1 cellular context compared by ENCODE assay signal in genomic region chr5:169161022-169161680, GRCh38.
TF ChIP-seq lines count a peak whose summit lies in the region.

No MANE protein-coding gene starts in this region.

TF ChIP-seq in HEK293, 187 proteins besides CTCF, POLR2A, EP300 and RAD21 (continued from another document and continues in another):
- TF ChIP-seq ZNF580 (tag by site-specific recombination; IDR thresholded peaks at IDR 0.05) = no peak
- TF ChIP-seq ZNF169 (tag by site-specific recombination; IDR thresholded peaks at IDR 0.05) = no peak
- TF ChIP-seq SP2 (tag by site-specific recombination; IDR thresholded peaks at IDR 0.05) = peak; percentile 26; the same call in 1 of the 2 replicates
- no peak for TF ChIP-seq HOXA7 (CRISPR knock-in tag; IDR thresholded peaks at IDR 0.05; ENCODE audit: borderline replicate concordance)
- no peak for TF ChIP-seq ELK4 (IDR thresholded peaks at IDR 0.05; ENCODE audit: borderline replicate concordance, low read depth, low read length)
- no peak for TF ChIP-seq ZSCAN30 (tag by site-specific recombination; IDR thresholded peaks at IDR 0.05)
- TF ChIP-seq GLIS1 (tag by site-specific recombination; IDR thresholded peaks at IDR 0.05) = peak; percentile 69
- TF ChIP-seq ZNF174 (tag by site-specific recombination; IDR thresholded peaks at IDR 0.05) = no peak
- TF ChIP-seq ZXDB (tag by site-specific recombination; IDR thresholded peaks at IDR 0.05) = no peak
- no peak for TF ChIP-seq ZNF654 (tag by site-specific recombination; IDR thresholded peaks at IDR 0.05; ENCODE audit: low read depth)
- no peak for TF ChIP-seq ZNF501 (tag by site-specific recombination; IDR thresholded peaks at IDR 0.05)
- no peak for TF ChIP-seq ZNF2 (tag by site-specific recombination; IDR thresholded peaks at IDR 0.05)
- no peak for TF ChIP-seq KLF7 (tag by site-specific recombination; IDR thresholded peaks at IDR 0.05; ENCODE audit: borderline replicate concordance)
- no peak for TF ChIP-seq BCL11B (tag by site-specific recombination; IDR thresholded peaks at IDR 0.05; ENCODE audit: low read depth)
- TF ChIP-seq ZNF426 (tag by site-specific recombination; IDR thresholded peaks at IDR 0.05) = no peak
- no peak for TF ChIP-seq ZNF768 (tag by site-specific recombination; IDR thresholded peaks at IDR 0.05)
- no peak for TF ChIP-seq ZNF747 (tag by site-specific recombination; IDR thresholded peaks at IDR 0.05)
- no peak for TF ChIP-seq ZNF274 (IDR thresholded peaks at IDR 0.05; ENCODE audit: low read length)
- TF ChIP-seq ZNF274 (tag by site-specific recombination; IDR thresholded peaks at IDR 0.05; ENCODE audit: borderline replicate concordance) = no peak
- peak; percentile 35; the same call in 1 of the 2 replicates for TF ChIP-seq ZNF449 (tag by site-specific recombination; IDR thresholded peaks at IDR 0.05)
- peak; percentile 78 for TF ChIP-seq ZIC2 (tag by site-specific recombination; IDR thresholded peaks at IDR 0.05)
- no peak for TF ChIP-seq ZNF26 (tag by site-specific recombination; IDR thresholded peaks at IDR 0.05)
- TF ChIP-seq ZNF837 (tag by site-specific recombination; IDR thresholded peaks at IDR 0.05) = no peak
- no peak for TF ChIP-seq ZNF639 (tag by site-specific recombination; IDR thresholded peaks at IDR 0.05)
- no peak for TF ChIP-seq ZNF280D (tag by site-specific recombination; IDR thresholded peaks at IDR 0.05)
- TF ChIP-seq ZFHX2 (tag by site-specific recombination; conservative IDR thresholded peaks at IDR 0.05) = peak; percentile 94
- peak; percentile 60 for TF ChIP-seq FEZF1 (tag by site-specific recombination; IDR thresholded peaks at IDR 0.05)
- no peak for TF ChIP-seq GLI2 (tag by site-specific recombination; IDR thresholded peaks at IDR 0.05; ENCODE audit: borderline replicate concordance, low read depth)
- TF ChIP-seq PRDM6 (tag by site-specific recombination; IDR thresholded peaks at IDR 0.05) = no peak
- TF ChIP-seq PRDM10 (tag by site-specific recombination; IDR thresholded peaks at IDR 0.05) = no peak
- 0 out of 2 replicates have a peak, but pooled peaks have one; percentile 37 for TF ChIP-seq ZNF692 (tag by site-specific recombination; IDR thresholded peaks at IDR 0.05)
- TF ChIP-seq ZNF544 (tag by site-specific recombination; IDR thresholded peaks at IDR 0.05) = no peak
- no peak for TF ChIP-seq ZNF777 (tag by site-specific recombination; IDR thresholded peaks at IDR 0.05; ENCODE audit: borderline replicate concordance)
- TF ChIP-seq WT1 (tag by site-specific recombination; IDR thresholded peaks at IDR 0.05) = peak; percentile 78
- TF ChIP-seq ZNF112 (tag by site-specific recombination; IDR thresholded peaks at IDR 0.05) = no peak
- no peak for TF ChIP-seq ZNF214 (tag by site-specific recombination; IDR thresholded peaks at IDR 0.05; ENCODE audit: borderline replicate concordance)
- TF ChIP-seq ZNF114 (tag by site-specific recombination; IDR thresholded peaks at IDR 0.05) = no peak
- no peak for TF ChIP-seq ZNF560 (tag by site-specific recombination; IDR thresholded peaks at IDR 0.05; ENCODE audit: borderline replicate concordance)
- TF ChIP-seq ZNF155 (tag by site-specific recombination; IDR thresholded peaks at IDR 0.05) = no peak
- TF ChIP-seq PRDM4 (tag by site-specific recombination; IDR thresholded peaks at IDR 0.05) = peak; percentile 89
- TF ChIP-seq KLF10 (tag by site-specific recombination; IDR thresholded peaks at IDR 0.05) = 0 out of 2 replicates have a peak, but pooled peaks have one; percentile 36
- no peak for TF ChIP-seq SP3 (tag by site-specific recombination; IDR thresholded peaks at IDR 0.05)
- no peak for TF ChIP-seq GLIS2 (tag by site-specific recombination; IDR thresholded peaks at IDR 0.05)
- no peak for TF ChIP-seq MYNN (tag by site-specific recombination; IDR thresholded peaks at IDR 0.05; ENCODE audit: borderline replicate concordance)
- no peak for TF ChIP-seq ZNF121 (tag by site-specific recombination; IDR thresholded peaks at IDR 0.05)
- no peak for TF ChIP-seq MZF1 (tag by site-specific recombination; IDR thresholded peaks at IDR 0.05; ENCODE audit: borderline replicate concordance)
- no peak for TF ChIP-seq ZNF239 (tag by site-specific recombination; IDR thresholded peaks at IDR 0.05)
- TF ChIP-seq KLF9 (tag by site-specific recombination; IDR thresholded peaks at IDR 0.05; ENCODE audit: low read depth) = no peak
